In genomic region chr1:32774464-32774808, GRCh38 we compare ENCODE assay signal across 16 cellular contexts. TPM values are rescaled to one million over a fixed set of nuclear protein-coding genes. Genes with fewer than 3 reads are reported as not detected.
DNase-seq lines count a peak whose midpoint lies in the region; ATAC-seq, FAIRE-seq and TF ChIP-seq lines count a peak whose summit lies in the region.
"Had no signal": no experiment of that assay in that cellular context is flagged by ENCODE, and none has a peak within 500 bp of the region (broad histone marks: within the 10 kb centered on the region; RNA-seq: fewer than 3 reads in every experiment).

No MANE protein-coding gene starts in this region.

- no peak overlapping the region for H3K4me3 Mint-ChIP-seq in CD4-positive, alpha-beta memory T cell
- no peak overlapping the region for H3K4me3 Mint-ChIP-seq in nephron
- H3K4me3 Mint-ChIP-seq: activated CD4-positive, alpha-beta T cell treated with anti-CD3 and anti-CD28 coated beads, Interleukin-2, amount 10 ng/mL, durations not matched to agents 24 days and 14 days had no signal

- H3K4me2 ChIP-seq in PC-3 (ENCODE audit: low read length) = no peak overlapping the region
- H3K4me2 ChIP-seq: BLaER1 had no signal

- no peaks in the 10 kb centered on the region for H3K9me3 ChIP-seq in CD4-positive, alpha-beta memory T cell (ENCODE audit: control insufficient read depth in 1 of 2, low read length in 2 of 2)
- H3K9me3 ChIP-seq in PC-3 (ENCODE audit: low read length) = no peaks in the 10 kb centered on the region
- H3K9me3 ChIP-seq in body of pancreas = peaks cover 0 to 2% (median 0%) of the 10 kb centered on the region in 3 donors
- H3K9me3 ChIP-seq: BLaER1, ovary had no signal

- no peak for ATAC-seq in PC-3
- ATAC-seq in body of pancreas = no peak
- no peak for ATAC-seq in HG03159 (IDR thresholded peaks at IDR 0.05; ENCODE audit: unreplicated experiment)

- DNase-seq in CD4-positive, alpha-beta memory T cell = no peak
- DNase-seq in PC-3 = no peak
- no peak for DNase-seq in body of pancreas
- DNase-seq in GM12891 (ENCODE audit: insufficient read length, low spot score) = no peak
- no peak for DNase-seq in C1 segment of cervical spinal cord (lab: John Stamatoyannopoulos, UW)
- DNase-seq: activated CD4-positive, alpha-beta T cell treated with anti-CD3 and anti-CD28 coated beads, Interleukin-2, amount 10 ng/mL, durations not matched to agents 24 days and 14 days; effector CD8-positive, alpha-beta T cell; foreskin fibroblast; NCI-H526; T-helper 9 cell had no signal

- POLR2A ChIA-PET in CD4-positive, alpha-beta memory T cell (lab: Charles Lee; ENCODE audit: partially characterized antibody) = interaction anchor here (1.0 to 3.1 kb wide), 2 partner anchors 9 to 62 kb away, joined by 3 to 17 read pairs; no protein-coding TSS in a partner anchor
- POLR2A ChIA-PET in PC-3 (lab: Charles Lee; ENCODE audit: unreplicated experiment) = interaction anchor here (1.0 kb wide), 1 partner anchor 123 kb away, joined by 3 read pairs; no protein-coding TSS in a partner anchor

- TF ChIP-seq POLR2A in body of pancreas (IDR thresholded peaks at IDR 0.05) = no peak
- no peak for TF ChIP-seq POLR2A in GM12891 (IDR thresholded peaks at IDR 0.05; ENCODE audit: low read depth, low read length)

- H3K36me3 Mint-ChIP-seq in CD4-positive, alpha-beta memory T cell = peaks cover 21 to 39% of the 10 kb centered on the region in 2 donors
- peaks cover 37% of the 10 kb centered on the region for H3K36me3 Mint-ChIP-seq in nephron (ENCODE audit: low read depth)

- intact Hi-C loops in CD4-positive, alpha-beta memory T cell (cut with micrococcal nuclease) = loop anchor here (5.0 kb wide), 1 partner anchor 98 kb away; the partner anchor contains the start of gene FNDC5
- intact Hi-C loops in PC-3 (cut with micrococcal nuclease) = no loop called here
- intact Hi-C loops in body of pancreas (cut with DNase I) = loop anchor here (5.0 kb wide), 1 partner anchor 62 kb away; no protein-coding TSS in a partner anchor

- H3K4me3 ChIP-seq in CD4-positive, alpha-beta memory T cell (ENCODE audit: low read length in 2 of 2) = no peak overlapping the region
- H3K4me3 ChIP-seq in PC-3 (ENCODE audit: low read length) (no peak overlapping the region), body of pancreas (no peak overlapping the region)
- H3K4me3 ChIP-seq: BLaER1, ovary had no signal

- TSS peak; percentile 9 for BruUV-seq in PC-3 (replicated peaks; lab: Mats Ljungman, UMichigan)

- H2AFZ ChIP-seq in PC-3 (ENCODE audit: low read length) = no peak overlapping the region

- H3K27ac ChIP-seq in CD4-positive, alpha-beta memory T cell (ENCODE audit: low read depth, low read length) = no peak overlapping the region
- H3K27ac ChIP-seq in PC-3 (ENCODE audit: low read length) (no peak overlapping the region), body of pancreas (peak overlapping the region in 3 of 4 donors; percentile 0 to 62 (median 50))
- H3K27ac ChIP-seq: BLaER1 had no signal

- CTCF ChIA-PET in CD4-positive, alpha-beta memory T cell (lab: Charles Lee; ENCODE audit: partially characterized antibody) = interaction anchor here (0.7 to 8.2 kb wide), 15 partner anchors 9 to 374 kb away, joined by 3 to 184 read pairs (median 4); partner anchors contain the start of gene S100PBP
- CTCF ChIA-PET in PC-3 (lab: Charles Lee) = interaction anchor here (4.1 kb wide), 1 partner anchor 62 kb away, joined by 43 read pairs; no protein-coding TSS in a partner anchor

- no peak for FAIRE-seq in GM12891 (lab: Jason Lieb, UNC)
- FAIRE-seq: bronchial epithelial cell, GM12892 had no signal

- H3K4me1 ChIP-seq in CD4-positive, alpha-beta memory T cell (ENCODE audit: insufficient read depth, low read length) = peaks cover 9% of the 10 kb centered on the region
- H3K4me1 ChIP-seq in PC-3 (ENCODE audit: insufficient read depth, low read length) (peaks cover 18% of the 10 kb centered on the region), body of pancreas (peaks cover 30% of the 10 kb centered on the region)

- peaks cover 25% of the 10 kb centered on the region for H3K36me3 ChIP-seq in CD4-positive, alpha-beta memory T cell (ENCODE audit: insufficient read depth, low read length)
- H3K36me3 ChIP-seq in PC-3 (ENCODE audit: low read depth, low read length) = peaks cover 30% of the 10 kb centered on the region; the same call in 1 of the 2 replicates
- H3K36me3 ChIP-seq in body of pancreas (replicated peaks in 1 of 2; ENCODE audit: insufficient read depth in 1 of 2, low read depth in 2 of 2) = peaks cover 7 to 9% of the 10 kb centered on the region in 2 donors
- H3K36me3 ChIP-seq: ovary had no signal

- TF ChIP-seq CTCF in PC-3 (conservative IDR thresholded peaks at IDR 0.05; ENCODE audit: low read depth, low read length) = no peak
- TF ChIP-seq CTCF in body of pancreas (IDR thresholded peaks at IDR 0.05) = no peak
- no peak for TF ChIP-seq CTCF in nephron (IDR thresholded peaks at IDR 0.05; ENCODE audit: unreplicated experiment in 3 of 3)

- no peaks in the 10 kb centered on the region for H3K79me2 ChIP-seq in PC-3 (ENCODE audit: low read length)

- H3K27me3 Mint-ChIP-seq in CD4-positive, alpha-beta memory T cell = no peaks in the 10 kb centered on the region
- H3K27me3 Mint-ChIP-seq in nephron (ENCODE audit: low read depth) = no peaks in the 10 kb centered on the region
- H3K27me3 Mint-ChIP-seq: activated CD4-positive, alpha-beta T cell treated with anti-CD3 and anti-CD28 coated beads, Interleukin-2, amount 10 ng/mL, durations not matched to agents 24 days and 14 days had no signal

- H4K20me1 ChIP-seq in PC-3 (ENCODE audit: low read length) = no peaks in the 10 kb centered on the region

- H3K9me2 ChIP-seq in PC-3 (replicated peaks; ENCODE audit: low read length) = no peaks in the 10 kb centered on the region

- peaks cover 5 to 16% (median 8%) of the 10 kb centered on the region in 4 donors for H3K4me1 Mint-ChIP-seq in CD4-positive, alpha-beta memory T cell
- peaks cover 37% of the 10 kb centered on the region for H3K4me1 Mint-ChIP-seq in nephron

- no peaks in the 10 kb centered on the region for H3K27me3 ChIP-seq in CD4-positive, alpha-beta memory T cell (ENCODE audit: insufficient read depth, low read length)
- H3K27me3 ChIP-seq in PC-3 (ENCODE audit: low read length) (no peaks in the 10 kb centered on the region), body of pancreas (no peaks in the 10 kb centered on the region)
- H3K27me3 ChIP-seq: BLaER1, ovary had no signal

- H3K9ac ChIP-seq in PC-3 (ENCODE audit: low read length) = no peak overlapping the region
- H3K9ac ChIP-seq: BLaER1 had no signal

- peak overlapping the region in 4 of 7 donors; percentile 18 to 86 (median 50) for H3K27ac Mint-ChIP-seq in CD4-positive, alpha-beta memory T cell
- peak overlapping the region; percentile 43 to 69 (median 68) for H3K27ac Mint-ChIP-seq in nephron

- no peaks in the 10 kb centered on the region for H3F3A ChIP-seq in PC-3 (ENCODE audit: low read length, unreplicated experiment)

- H3K9me3 Mint-ChIP-seq in CD4-positive, alpha-beta memory T cell = no peaks in the 10 kb centered on the region
- H3K9me3 Mint-ChIP-seq in nephron = no peaks in the 10 kb centered on the region
- H3K9me3 Mint-ChIP-seq: activated CD4-positive, alpha-beta T cell treated with anti-CD3 and anti-CD28 coated beads, Interleukin-2, amount 10 ng/mL, durations not matched to agents 24 days and 14 days had no signal

TF ChIP-seq in GM12891, 5 proteins besides CTCF, POLR2A, EP300 and RAD21:
- TF ChIP-seq SPI1 (IDR thresholded peaks at IDR 0.05; ENCODE audit: low read depth, low read length) (no peak), PAX5 (IDR thresholded peaks at IDR 0.05; ENCODE audit: insufficient read depth, low read length, severe bottlenecking) (no peak), POU2F2 (IDR thresholded peaks at IDR 0.05; ENCODE audit: low read depth, low read length) (no peak), POLR2AphosphoS5 (IDR thresholded peaks at IDR 0.05; ENCODE audit: low read depth, low read length) (no peak), TAF1 (IDR thresholded peaks at IDR 0.05; ENCODE audit: low read depth, low read length) (no peak)

RNA-seq across cellular contexts. Expression of gene YARS1, which starts 42.7 kb away (rescaled TPM):
- 100 to 1,000 TPM; 110 to 114 TPM for total RNA-seq in CD4-positive, alpha-beta memory T cell
- polyA plus RNA-seq in CD4-positive, alpha-beta memory T cell = 10 to 100 TPM; 46.6 to 70.0 TPM
- total RNA-seq in PC-3 (2014; rRNA removed) (108 and 115 TPM in 2 replicates), body of pancreas (10 to 100 TPM; 40.2 to 76.8 TPM)
- polyA plus RNA-seq in GM12891 (2012; ENCODE audit: low read depth, missing spikeins) = 86.4 TPM

RNA-seq across cellular contexts. Expression of gene S100PBP, which starts 43.0 kb away (rescaled TPM):
- total RNA-seq in CD4-positive, alpha-beta memory T cell = 10 to 100 TPM; 63.2 to 65.5 TPM
- polyA plus RNA-seq in CD4-positive, alpha-beta memory T cell = 10 to 100 TPM in 1 of 2 donors, 1 to 10 TPM in 1; 6.5 to 14.0 TPM
- total RNA-seq in PC-3 (2014; rRNA removed) = 13.2 and 13.8 TPM in 2 replicates
- 10 to 100 TPM; 15.6 to 27.0 TPM for total RNA-seq in body of pancreas
- polyA plus RNA-seq in GM12891 (2012; ENCODE audit: low read depth, missing spikeins) = 19.2 TPM

Comparison
In these comparisons a context has a peak if more than half of its experiments do, and no peak if none do; other contexts are left out.
1. H3K27ac ChIP-seq: peak in body of pancreas (3 of 4); none in CD4-positive, alpha-beta memory T cell (single experiment) and PC-3 (single experiment).